Comparison of ENCODE assay signal across 8 cellular contexts in genomic region chr5:71684309-71684708, GRCh38. TPM values are rescaled to one million over a fixed set of nuclear protein-coding genes. Genes with fewer than 3 reads are reported as not detected.
"Had no signal": no experiment of that assay in that cellular context is flagged by ENCODE, and none has a peak within 500 bp of the region (broad histone marks: within the 10 kb centered on the region; RNA-seq: fewer than 3 reads in every experiment).

No MANE protein-coding gene starts in this region.

- DNase-seq: H9, HCEC 1CT, KBM-7 had no signal

- H3K27ac ChIP-seq: HL-60 had no signal

- H3K4me2 ChIP-seq: GM23338 had no signal

- H3K4me3 ChIP-seq: GM23338 had no signal

- ATAC-seq: GM23338, HepG2 had no signal

RNA-seq across cellular contexts. Expression of gene CARTPT, which starts 34.8 kb away (rescaled TPM):
- total RNA-seq: GM23338, H1, H9, HepG2, HT1080 had no signal
